Comparison of ENCODE assay signal across 30 cellular contexts in genomic region chr3:140497331-140497730, GRCh38.
"Had no signal": no experiment of that assay in that cellular context is flagged by ENCODE, and none has a peak within 500 bp of the region (broad histone marks: within the 10 kb centered on the region; RNA-seq: fewer than 3 reads in every experiment).

No MANE protein-coding gene starts in this region.

- H3K4me3 ChIP-seq: ascending aorta, breast epithelium, cardiac muscle cell, colonic mucosa had no signal

- H3K9me3 Mint-ChIP-seq: activated CD4-positive, alpha-beta memory T cell treated with anti-CD3 and anti-CD28 coated beads, Interleukin-2, amount 10 ng/mL, durations not matched to agents 7 days and 5 days; activated CD4-positive, alpha-beta T cell treated with anti-CD3 and anti-CD28 coated beads, Interleukin-2, amount 10 ng/mL, durations not matched to agents 7 days and 5 days; activated naive CD4-positive, alpha-beta T cell treated with anti-CD3 and anti-CD28 coated beads, Interleukin-2, amount 10 ng/mL, durations not matched to agents 7 days and 5 days; activated naive CD4-positive, alpha-beta T cell treated with anti-CD3 and anti-CD28 coated beads, Interleukin-2, amount 50 U/mL, for 72 hours; activated naive CD8-positive, alpha-beta T cell treated with anti-CD3 and anti-CD28 coated beads, Interleukin-2, amount 10 ng/mL, durations not matched to agents 7 days and 5 days; activated T-cell treated with anti-CD3 and anti-CD28 coated beads, Interleukin-2, amount 50 U/mL, for 24 hours; activated T-cell treated with anti-CD3 and anti-CD28 coated beads, Interleukin-2, amount 50 U/mL, for 72 hours; T-helper 2 cell treated with Interferon-gamma antibody and Interleukin-4, amounts not matched to agents 5 μg/mL and 100 μg/mL, for 36 hours had no signal

- H3K4me3 Mint-ChIP-seq: activated CD4-positive, alpha-beta memory T cell treated with anti-CD3 and anti-CD28 coated beads, Interleukin-2, amount 10 ng/mL, durations not matched to agents 7 days and 5 days; activated CD4-positive, alpha-beta T cell treated with anti-CD3 and anti-CD28 coated beads, Interleukin-2, amount 10 ng/mL, durations not matched to agents 7 days and 5 days; activated naive CD4-positive, alpha-beta T cell treated with anti-CD3 and anti-CD28 coated beads, Interleukin-2, amount 10 ng/mL, durations not matched to agents 7 days and 5 days; activated naive CD8-positive, alpha-beta T cell treated with anti-CD3 and anti-CD28 coated beads, Interleukin-2, amount 10 ng/mL, durations not matched to agents 7 days and 5 days; activated T-cell treated with anti-CD3 and anti-CD28 coated beads, Interleukin-2, amount 50 U/mL, for 24 hours; activated T-cell treated with anti-CD3 and anti-CD28 coated beads, Interleukin-2, amount 50 U/mL, for 72 hours; brain; T-helper 17 cell; T-helper 2 cell treated with Interferon-gamma antibody and Interleukin-4, amounts not matched to agents 5 μg/mL and 100 μg/mL, for 36 hours had no signal

- H3K4me1 Mint-ChIP-seq: activated CD4-positive, alpha-beta memory T cell treated with anti-CD3 and anti-CD28 coated beads, Interleukin-2, amount 10 ng/mL, durations not matched to agents 7 days and 5 days; activated CD4-positive, alpha-beta T cell treated with anti-CD3 and anti-CD28 coated beads, Interleukin-2, amount 10 ng/mL, durations not matched to agents 7 days and 5 days; activated naive CD4-positive, alpha-beta T cell treated with anti-CD3 and anti-CD28 coated beads, Interleukin-2, amount 10 ng/mL, durations not matched to agents 7 days and 5 days; activated naive CD8-positive, alpha-beta T cell treated with anti-CD3 and anti-CD28 coated beads, Interleukin-2, amount 10 ng/mL, durations not matched to agents 7 days and 5 days; T-helper 17 cell had no signal

- H3K36me3 ChIP-seq: ascending aorta, breast epithelium, cardiac muscle cell, colonic mucosa, WERI-Rb-1 had no signal

- H3K4me1 ChIP-seq: ascending aorta, colonic mucosa had no signal

- H3K9me3 ChIP-seq: ascending aorta, breast epithelium, colonic mucosa had no signal

- H3K27me3 Mint-ChIP-seq: activated CD4-positive, alpha-beta memory T cell treated with anti-CD3 and anti-CD28 coated beads, Interleukin-2, amount 10 ng/mL, durations not matched to agents 7 days and 5 days; activated naive CD4-positive, alpha-beta T cell treated with anti-CD3 and anti-CD28 coated beads, Interleukin-2, amount 10 ng/mL, durations not matched to agents 7 days and 5 days; brain; T-helper 17 cell had no signal

- H3K27me3 ChIP-seq: ascending aorta, breast epithelium, colonic mucosa had no signal

- H3K36me3 Mint-ChIP-seq: activated naive CD4-positive, alpha-beta T cell treated with anti-CD3 and anti-CD28 coated beads, Interleukin-2, amount 10 ng/mL, durations not matched to agents 7 days and 5 days; activated naive CD4-positive, alpha-beta T cell treated with anti-CD3 and anti-CD28 coated beads, Interleukin-2, amount 50 U/mL, for 72 hours; activated naive CD8-positive, alpha-beta T cell treated with anti-CD3 and anti-CD28 coated beads, Interleukin-2, amount 10 ng/mL, durations not matched to agents 7 days and 5 days; brain had no signal

- ATAC-seq: activated naive CD4-positive, alpha-beta T cell treated with anti-CD3 and anti-CD28 coated beads, Interleukin-2, amount 50 U/mL, for 72 hours; activated T-cell treated with anti-CD3 and anti-CD28 coated beads, Interleukin-2, amount 50 U/mL, for 72 hours; esophagus mucosa; T-helper 17 cell had no signal

- H3K27ac ChIP-seq: ascending aorta, breast epithelium, cardiac muscle cell, colonic mucosa, WERI-Rb-1 had no signal

- DNase-seq: activated CD4-positive, alpha-beta memory T cell treated with anti-CD3 and anti-CD28 coated beads, Interleukin-2, amount 10 ng/mL, durations not matched to agents 7 days and 5 days; activated CD4-positive, alpha-beta T cell treated with anti-CD3 and anti-CD28 coated beads for 4 hours; activated CD4-positive, alpha-beta T cell treated with anti-CD3 and anti-CD28 coated beads, Interleukin-2, amount 10 ng/mL, durations not matched to agents 7 days and 5 days; activated CD4-positive, alpha-beta T cell treated with anti-CD3 and anti-CD28 coated beads, Interleukin-2, amount 50 U/mL, for 4 hours; activated CD4-positive, CD25-positive, alpha-beta regulatory T cell; activated CD4-positive, CD25-positive, alpha-beta regulatory T cell treated with anti-CD3 and anti-CD28 coated beads, Interleukin-2, amount 50 U/mL, for 72 hours; activated CD8-positive, alpha-beta memory T cell treated with anti-CD3 and anti-CD28 coated beads, Interleukin-2, amount 50 U/mL, for 48 hours; activated effector memory CD4-positive, alpha-beta T cell treated with anti-CD3 and anti-CD28 coated beads, Interleukin-2, amount 50 U/mL, for 16 hours; activated naive CD4-positive, alpha-beta T cell treated with anti-CD3 and anti-CD28 coated beads, Interleukin-2, amount 10 ng/mL, durations not matched to agents 7 days and 5 days; activated naive CD8-positive, alpha-beta T cell treated with anti-CD3 and anti-CD28 coated beads, Interleukin-2, amount 10 ng/mL, durations not matched to agents 7 days and 5 days; activated T-cell treated with anti-CD3 and anti-CD28 coated beads for 4 hours; activated T-cell treated with anti-CD3 and anti-CD28 coated beads, Interleukin-2, amount 50 U/mL, for 24 hours; activated T-cell treated with anti-CD3 and anti-CD28 coated beads, Interleukin-2, amount 50 U/mL, for 72 hours; central memory CD4-positive, alpha-beta T cell; cerebellar nuclear complex; colonic mucosa; effector CD8-positive, alpha-beta T cell; foreskin fibroblast; head of caudate nucleus; T-helper 1 cell; T-helper 17 cell; T1000; WERI-Rb-1 had no signal

- H3K27ac Mint-ChIP-seq: activated CD4-positive, alpha-beta memory T cell treated with anti-CD3 and anti-CD28 coated beads, Interleukin-2, amount 10 ng/mL, durations not matched to agents 7 days and 5 days; activated CD4-positive, alpha-beta T cell treated with anti-CD3 and anti-CD28 coated beads, Interleukin-2, amount 10 ng/mL, durations not matched to agents 7 days and 5 days; activated naive CD4-positive, alpha-beta T cell treated with anti-CD3 and anti-CD28 coated beads, Interleukin-2, amount 10 ng/mL, durations not matched to agents 7 days and 5 days; activated naive CD4-positive, alpha-beta T cell treated with anti-CD3 and anti-CD28 coated beads, Interleukin-2, amount 50 U/mL, for 72 hours; activated naive CD8-positive, alpha-beta T cell treated with anti-CD3 and anti-CD28 coated beads, Interleukin-2, amount 10 ng/mL, durations not matched to agents 7 days and 5 days; activated T-cell treated with anti-CD3 and anti-CD28 coated beads, Interleukin-2, amount 50 U/mL, for 24 hours; activated T-cell treated with anti-CD3 and anti-CD28 coated beads, Interleukin-2, amount 50 U/mL, for 72 hours; brain; T-helper 17 cell; T-helper 2 cell treated with Interferon-gamma antibody and Interleukin-4, amounts not matched to agents 5 μg/mL and 100 μg/mL, for 36 hours had no signal
